In genomic region chr15:65069179-65069578, GRCh38 we compare ENCODE assay signal across 14 cellular contexts. TPM values are rescaled to one million over a fixed set of nuclear protein-coding genes. Genes with fewer than 3 reads are reported as not detected.
DNase-seq lines count a peak whose midpoint lies in the region; TF ChIP-seq lines count a peak whose summit lies in the region.
"Had no signal": no experiment of that assay in that cellular context is flagged by ENCODE, and none has a peak within 500 bp of the region (broad histone marks: within the 10 kb centered on the region; RNA-seq: fewer than 3 reads in every experiment).

No MANE protein-coding gene starts in this region.

- H3K27me3 Mint-ChIP-seq in immature natural killer cell (ENCODE audit: low read depth in 3 of 3), result peaks cover 6 to 7% (median 6%) of the 10 kb centered on the region in 3 donors

- H3K36me3 ChIP-seq in hepatocyte (replicated peaks; ENCODE audit: insufficient read depth, low read depth) (no peaks in the 10 kb centered on the region), skeletal muscle tissue (ENCODE audit: control insufficient read depth in 3 of 3, insufficient read depth in 3 of 3, low read length in 3 of 3) (no peaks in the 10 kb centered on the region)
- H3K36me3 ChIP-seq: neutrophil, Peyer's patch had no signal

- no peak overlapping the region for H3K9ac ChIP-seq in skeletal muscle tissue (ENCODE audit: low read depth in 1 of 3, low read length in 3 of 3)

- H3K4me3 ChIP-seq in hepatocyte, result no peak overlapping the region
- no peak overlapping the region for H3K4me3 ChIP-seq in skeletal muscle tissue (ENCODE audit: low read length in 3 of 3)
- H3K4me3 ChIP-seq: GM12878, Peyer's patch had no signal

- H3K4me1 Mint-ChIP-seq in immature natural killer cell, result peaks cover 4 to 11% of the 10 kb centered on the region in 2 donors

- 60% methylated on average over 1 of the region's 1 CpG for WGBS in hepatocyte (ENCODE audit: low lambda C conversion rate, missing lambda C conversion rate)

- H3K27ac Mint-ChIP-seq in immature natural killer cell, result no peak overlapping the region
- H3K27ac Mint-ChIP-seq: CD8-positive, alpha-beta T cell had no signal

- peaks cover 10% of the 10 kb centered on the region for H3K27me3 ChIP-seq in hepatocyte
- H3K27me3 ChIP-seq in skeletal muscle tissue (ENCODE audit: control insufficient read depth in 3 of 3, insufficient read depth in 3 of 3, low read length in 3 of 3), result peaks cover 3 to 16% (median 13%) of the 10 kb centered on the region in 3 donors

- H3K4me2 ChIP-seq in hepatocyte, result no peak overlapping the region

- TF ChIP-seq CTCF in hepatocyte (IDR thresholded peaks at IDR 0.05; ENCODE audit: poor library complexity), result no peak

- H3K4me1 ChIP-seq in hepatocyte (ENCODE audit: insufficient read depth), result peaks cover 25% of the 10 kb centered on the region
- peaks cover 43 to 48% (median 46%) of the 10 kb centered on the region in 3 donors for H3K4me1 ChIP-seq in skeletal muscle tissue (ENCODE audit: control insufficient read depth in 3 of 3, insufficient read depth in 3 of 3, low read length in 3 of 3)

- H3K27ac ChIP-seq in caudate nucleus (ENCODE audit: low read depth, low read length) (peak overlapping the region; percentile 6), hepatocyte (peak overlapping the region; percentile 70), skeletal muscle tissue (ENCODE audit: low read depth, low read length) (peak overlapping the region; percentile 82)
- H3K27ac ChIP-seq: neutrophil had no signal

- H2AFZ ChIP-seq in hepatocyte, result no peak overlapping the region

- DNase-seq in ELR (ENCODE audit: low read depth), result peak; percentile 76
- DNase-seq in caudate nucleus (lab: John Stamatoyannopoulos, UW), result no peak
- DNase-seq in hepatocyte (ENCODE audit: low spot score), result peak; percentile 46
- DNase-seq in midbrain (lab: John Stamatoyannopoulos, UW), result no peak
- DNase-seq in NCI-H2029 (lab: John Stamatoyannopoulos, UW), result no peak
- DNase-seq in anterior cingulate cortex (lab: John Stamatoyannopoulos, UW), result no peak
- no peak for DNase-seq in immature natural killer cell
- DNase-seq: CD8-positive, alpha-beta T cell; cerebellar nuclear complex; NCI-H187 had no signal

- no peaks in the 10 kb centered on the region for H3K9me3 Mint-ChIP-seq in immature natural killer cell
- H3K9me3 Mint-ChIP-seq: CD8-positive, alpha-beta T cell had no signal

- H3K4me3 Mint-ChIP-seq in immature natural killer cell, result no peak overlapping the region

- no peaks in the 10 kb centered on the region for H3K79me2 ChIP-seq in hepatocyte

- no peaks in the 10 kb centered on the region for H3K9me3 ChIP-seq in hepatocyte (ENCODE audit: low read depth)
- H3K9me3 ChIP-seq in skeletal muscle tissue (ENCODE audit: control insufficient read depth in 3 of 3, low read length in 3 of 3), result no peaks in the 10 kb centered on the region
- H3K9me3 ChIP-seq: neutrophil, Peyer's patch had no signal

- no peaks in the 10 kb centered on the region for H3K9me2 ChIP-seq in hepatocyte (replicated peaks; ENCODE audit: insufficient read depth)

- no peaks in the 10 kb centered on the region for H4K20me1 ChIP-seq in hepatocyte (ENCODE audit: insufficient read depth, poor library complexity, severe bottlenecking)

- no peaks in the 10 kb centered on the region for H3K36me3 Mint-ChIP-seq in immature natural killer cell
- H3K36me3 Mint-ChIP-seq: CD8-positive, alpha-beta T cell had no signal

RNA-seq across cellular contexts. Expression of gene RASL12, which starts 1.4 kb away (rescaled TPM):
- 6.4 and 6.5 TPM in 2 replicates for total RNA-seq in hepatocyte
- 4.6 and 5.1 TPM in 2 replicates for polyA plus RNA-seq in hepatocyte
- 15.1 TPM for total RNA-seq in skeletal muscle tissue
- polyA plus RNA-seq in immature natural killer cell, result not detected
- total RNA-seq: CD8-positive, alpha-beta T cell had no signal
- polyA plus RNA-seq: GM12878 had no signal

RNA-seq across cellular contexts. Expression of gene KBTBD13, which starts 7.4 kb away (rescaled TPM):
- total RNA-seq in hepatocyte, result not detected in 2 replicates
- polyA plus RNA-seq in hepatocyte, result 0.10 and 0.56 TPM in 2 replicates
- total RNA-seq in skeletal muscle tissue, result 1.6 TPM
- polyA plus RNA-seq in immature natural killer cell, result not detected
- total RNA-seq: CD8-positive, alpha-beta T cell had no signal
- polyA plus RNA-seq: GM12878 had no signal

RNA-seq across cellular contexts. Expression of gene SLC51B, which starts 24.0 kb away (rescaled TPM):
- 6.5 and 8.8 TPM in 2 replicates for total RNA-seq in hepatocyte
- polyA plus RNA-seq in hepatocyte, result 5.8 and 8.6 TPM in 2 replicates
- total RNA-seq in skeletal muscle tissue, result 0.52 TPM
- not detected for polyA plus RNA-seq in immature natural killer cell
- total RNA-seq: CD8-positive, alpha-beta T cell had no signal

RNA-seq across cellular contexts. Expression of gene MTFMT, which starts 39.7 kb away (rescaled TPM):
- 15.4 and 18.2 TPM in 2 replicates for total RNA-seq in hepatocyte
- polyA plus RNA-seq in hepatocyte, result 16.8 TPM in 2 replicates
- total RNA-seq in skeletal muscle tissue, result 6.8 TPM
- 10 to 100 TPM; 17.9 to 28.4 (median 18.8) TPM for polyA plus RNA-seq in immature natural killer cell

RNA-seq across cellular contexts. Expression of gene UBAP1L, which starts 45.8 kb away (rescaled TPM):
- total RNA-seq in hepatocyte (0.96 and 1.8 TPM in 2 replicates), skeletal muscle tissue (2.1 TPM)
- polyA plus RNA-seq in hepatocyte (2.5 and 3.0 TPM in 2 replicates), immature natural killer cell (under 1 TPM; 0.26 to 0.53 (median 0.43) TPM)

Comparison
In these comparisons a context has a peak if more than half of its experiments do, and no peak if none do; other contexts are left out.
1. DNase-seq: peak in ELR (single experiment) and hepatocyte (single experiment); none in caudate nucleus (0 of 61), midbrain (single experiment), NCI-H2029 (single experiment), anterior cingulate cortex (0 of 58) and immature natural killer cell (0 of 3).
2. H3K27ac ChIP-seq: peak in every context shown above with its lines; median percentile 82 in skeletal muscle tissue; 70 in hepatocyte; 6 in caudate nucleus.